Comparison of ENCODE assay signal across 8 cellular contexts in the genomic region with DNA sequence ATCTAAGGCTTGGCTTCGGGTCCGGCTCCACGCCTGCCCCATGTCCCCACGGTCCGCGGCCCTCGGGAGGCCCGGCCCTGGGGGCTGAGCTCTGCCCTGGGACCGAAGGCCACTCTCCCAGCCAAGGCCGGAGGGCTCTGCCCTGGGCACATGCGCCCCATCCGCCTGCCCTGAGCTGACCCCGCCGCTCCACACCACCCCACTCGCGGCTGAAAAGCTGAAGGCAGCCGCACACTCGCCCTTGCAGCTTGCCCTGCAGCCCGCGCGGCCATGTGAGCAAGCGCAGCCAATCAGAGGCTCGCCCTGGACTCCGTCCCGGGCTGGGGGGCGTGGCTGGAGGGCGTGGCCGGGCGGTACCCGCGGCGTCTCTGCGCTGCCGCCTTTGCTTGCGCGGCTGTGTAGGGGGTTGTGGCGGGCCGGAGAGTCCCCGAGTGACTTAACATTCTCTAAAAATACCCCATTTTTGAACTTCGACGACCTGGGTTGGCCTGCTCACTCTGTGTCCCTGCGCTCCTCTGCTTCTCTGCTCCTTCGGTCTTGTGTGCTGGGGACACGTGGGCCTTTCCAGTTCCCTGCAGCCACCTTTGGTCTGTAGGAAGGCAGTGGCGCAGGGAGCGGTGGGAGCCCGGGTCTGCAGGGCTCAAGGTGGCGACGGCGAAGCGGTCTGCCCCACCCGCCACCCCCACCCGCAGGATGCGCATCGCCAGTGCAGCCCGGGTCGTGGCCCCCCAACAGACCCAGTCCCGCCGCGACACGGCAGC. TPM values are rescaled to one million over a fixed set of nuclear protein-coding genes. Genes with fewer than 3 reads are reported as not detected.
DNase-seq lines count a peak whose midpoint lies in the region; ATAC-seq and TF ChIP-seq lines count a peak whose summit lies in the region.

No MANE protein-coding gene starts in this region.

- H3K4me3 Mint-ChIP-seq in chondrocyte (ENCODE audit: unreplicated experiment): peak overlapping the region; percentile 64

- peak; percentile 92 for ATAC-seq in GM18868 (IDR thresholded peaks at IDR 0.05; ENCODE audit: unreplicated experiment)
- peak; percentile 86 for ATAC-seq in HG03095 (IDR thresholded peaks at IDR 0.05; ENCODE audit: unreplicated experiment)
- ATAC-seq in left lobe of liver: peak; percentile 93

- DNase-seq in AG08395 (ENCODE audit: low spot score): peak; percentile 97
- DNase-seq in NCI-H345 (lab: John Stamatoyannopoulos, UW): peak; percentile 83
- DNase-seq in activated CD4-positive, alpha-beta T cell treated with anti-CD3 and anti-CD28 coated beads for 24 hours (ENCODE audit: low read depth in 2 of 2): peak; percentile 97 to 98
- no peak for DNase-seq in chondrocyte (ENCODE audit: low spot score)
- peak; percentile 95 for DNase-seq in left lobe of liver (ENCODE audit: low spot score)
- DNase-seq in stimulated activated CD4-positive, alpha-beta T cell treated with anti-CD3 and anti-CD28 coated beads, Interleukin-2, amount 100 ng/mL, for 4 hours (ENCODE audit: low read depth): peak; percentile 93

- H3K27ac Mint-ChIP-seq in chondrocyte (ENCODE audit: unreplicated experiment): peak overlapping the region; percentile 8

- TF ChIP-seq CTCF in chondrocyte (IDR thresholded peaks at IDR 0.05): peak; percentile 50

- no peaks in the 10 kb centered on the region for H3K27me3 Mint-ChIP-seq in chondrocyte (ENCODE audit: low read depth)

- peaks cover 20% of the 10 kb centered on the region for H3K4me1 Mint-ChIP-seq in chondrocyte (ENCODE audit: low read depth)

- no peaks in the 10 kb centered on the region for H3K36me3 Mint-ChIP-seq in chondrocyte (ENCODE audit: low read depth)

- no peaks in the 10 kb centered on the region for H3K9me3 Mint-ChIP-seq in chondrocyte (ENCODE audit: low read depth)

RNA-seq across cellular contexts. Expression of a gene that starts 8.8 kb away (rescaled TPM):
- total RNA-seq in chondrocyte (31.3 to 38.3 TPM (median 35.9 TPM) in 3 replicates), left lobe of liver (71.5 TPM)

RNA-seq across cellular contexts. Expression of a gene that starts 22.5 kb away (rescaled TPM):
- total RNA-seq in chondrocyte: 8.2 to 18.6 TPM (median 17.2 TPM) in 3 replicates
- 5.9 TPM for total RNA-seq in left lobe of liver
